In the genomic region with DNA sequence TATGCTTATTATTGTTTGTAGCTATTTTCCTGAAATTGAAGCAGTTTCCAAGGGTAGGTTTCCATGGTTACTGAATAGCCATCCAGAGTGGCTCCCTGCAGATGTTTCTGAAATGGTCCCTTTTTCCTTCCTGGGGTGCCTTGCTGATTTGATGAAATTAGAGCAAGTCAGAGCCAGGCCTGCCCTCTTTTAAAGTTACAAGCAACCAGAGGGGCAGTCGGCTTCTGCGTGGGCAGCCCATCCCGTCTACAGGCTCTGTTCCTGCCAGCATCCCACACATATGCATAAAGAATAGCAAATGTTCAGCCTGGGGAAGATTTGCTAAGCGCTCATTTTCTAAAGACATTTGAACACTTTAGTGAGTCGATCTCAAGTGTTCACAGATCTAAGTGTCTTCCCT, we compare ENCODE assay signal across 10 cellular contexts.
DNase-seq lines count a peak whose midpoint lies in the region; ATAC-seq and TF ChIP-seq lines count a peak whose summit lies in the region.
"Had no signal": no experiment of that assay in that cellular context is flagged by ENCODE, and none has a peak within 500 bp of the region (broad histone marks: within the 10 kb centered on the region; RNA-seq: fewer than 3 reads in every experiment).

No MANE protein-coding gene starts in this region.

- peaks cover 18% of the 10 kb centered on the region for H3K4me1 Mint-ChIP-seq in T-helper 17 cell
- peaks cover 59% of the 10 kb centered on the region for H3K4me1 Mint-ChIP-seq in neural progenitor cell

- no peaks in the 10 kb centered on the region for H3K79me2 ChIP-seq in neural progenitor cell (ENCODE audit: low read depth)

- H3K4me2 ChIP-seq in neural progenitor cell = no peak overlapping the region
- H3K4me2 ChIP-seq: PC-9 had no signal

- WGBS in esophagus squamous epithelium, 2 donors = 64 to 67% methylated on average over 4 to 5 of the region's 5 CpGs
- WGBS in tibial nerve, 2 donors = 35 to 49% methylated on average over 5 of the region's 5 CpGs
- 82 to 87% methylated on average over 5 of the region's 5 CpGs for WGBS in thyroid gland, 2 donors

- H3K27me3 ChIP-seq in esophagus squamous epithelium (no peaks in the 10 kb centered on the region), neural progenitor cell (no peaks in the 10 kb centered on the region), tibial nerve (no peaks in the 10 kb centered on the region), thyroid gland (no peaks in the 10 kb centered on the region)

- H3K9me3 Mint-ChIP-seq in neural progenitor cell = no peaks in the 10 kb centered on the region

- DNase-seq in T-helper 17 cell (no peak), esophagus squamous epithelium (lab: John Stamatoyannopoulos, UW) (no peak), neural progenitor cell (ENCODE audit: low spot score) (no peak), tibial nerve (ENCODE audit: low spot score in 2 of 2) (no peak), NCI-H1092 (lab: John Stamatoyannopoulos, UW) (no peak), mucosa of descending colon (no peak), thyroid gland (no peak)
- DNase-seq: DMS79, NCI-H187, PC-9 had no signal

- no peak overlapping the region for H2AFZ ChIP-seq in neural progenitor cell (replicated peaks)
- H2AFZ ChIP-seq: PC-9 had no signal

- H3K27ac ChIP-seq in esophagus squamous epithelium (peak overlapping the region in 3 of 4 donors; percentile 56 to 57 (median 57)), neural progenitor cell (no peak overlapping the region), tibial nerve (peak overlapping the region in 3 of 4 donors; percentile 38 to 71 (median 66)), thyroid gland (no peak overlapping the region)
- H3K27ac ChIP-seq: PC-9 had no signal

- no peak for TF ChIP-seq EP300 in tibial nerve (IDR thresholded peaks at IDR 0.05)

- H4K20me1 ChIP-seq in neural progenitor cell (ENCODE audit: low read depth) = no peaks in the 10 kb centered on the region

- H3K4me3 ChIP-seq in esophagus squamous epithelium (no peak overlapping the region), neural progenitor cell (no peak overlapping the region), tibial nerve (no peak overlapping the region), mucosa of descending colon (no peak overlapping the region), thyroid gland (replicated peaks in 1 of 3) (no peak overlapping the region)
- H3K4me3 ChIP-seq: PC-9 had no signal

- H3K9me3 ChIP-seq in T-helper 17 cell (ENCODE audit: control insufficient read depth, low read length, poor library complexity, severe bottlenecking) (no peaks in the 10 kb centered on the region), esophagus squamous epithelium (no peaks in the 10 kb centered on the region), neural progenitor cell (ENCODE audit: low read depth) (no peaks in the 10 kb centered on the region), tibial nerve (no peaks in the 10 kb centered on the region), mucosa of descending colon (no peaks in the 10 kb centered on the region), thyroid gland (no peaks in the 10 kb centered on the region)

- intact Hi-C loops in esophagus squamous epithelium (cut with DNase I) (no loop called here), mucosa of descending colon (cut with DNase I, micrococcal nuclease) (no loop called here), thyroid gland (cut with DNase I) (no loop called here)

- no peak for ATAC-seq in T-helper 17 cell
- ATAC-seq in mucosa of descending colon = no peak

- no peak for TF ChIP-seq CTCF in esophagus squamous epithelium (IDR thresholded peaks at IDR 0.05)
- TF ChIP-seq CTCF in neural progenitor cell (IDR thresholded peaks at IDR 0.05) = no peak
- no peak for TF ChIP-seq CTCF in tibial nerve (IDR thresholded peaks at IDR 0.05)
- no peak for TF ChIP-seq CTCF in mucosa of descending colon (IDR thresholded peaks at IDR 0.05)
- no peak for TF ChIP-seq CTCF in thyroid gland (IDR thresholded peaks at IDR 0.05)

- H3K27ac Mint-ChIP-seq in T-helper 17 cell (peak overlapping the region; percentile 57), neural progenitor cell (peak overlapping the region; percentile 21)

- no peak for TF ChIP-seq POLR2A in esophagus squamous epithelium (IDR thresholded peaks at IDR 0.05)
- no peak for TF ChIP-seq POLR2A in tibial nerve (IDR thresholded peaks at IDR 0.05)
- no peak for TF ChIP-seq POLR2A in thyroid gland (IDR thresholded peaks at IDR 0.05)

- H3K27me3 Mint-ChIP-seq in T-helper 17 cell (no peaks in the 10 kb centered on the region), neural progenitor cell (ENCODE audit: insufficient read depth, low read depth) (peaks cover 10% of the 10 kb centered on the region)

- H3K36me3 Mint-ChIP-seq in T-helper 17 cell (ENCODE audit: low read depth) = no peaks in the 10 kb centered on the region
- H3K36me3 Mint-ChIP-seq in neural progenitor cell = peaks cover 9% of the 10 kb centered on the region

- H3K4me3 Mint-ChIP-seq in T-helper 17 cell (no peak overlapping the region), neural progenitor cell (peak overlapping the region; percentile 25)

- peaks cover 8 to 78% (median 28%) of the 10 kb centered on the region in 3 donors for H3K4me1 ChIP-seq in esophagus squamous epithelium
- peaks cover 21% of the 10 kb centered on the region for H3K4me1 ChIP-seq in neural progenitor cell
- H3K4me1 ChIP-seq in tibial nerve = peaks cover 3 to 99% (median 55%) of the 10 kb centered on the region in 4 donors
- peaks cover 24% of the 10 kb centered on the region for H3K4me1 ChIP-seq in mucosa of descending colon (ENCODE audit: low read depth)
- peaks cover 20 to 30% of the 10 kb centered on the region in 2 donors for H3K4me1 ChIP-seq in thyroid gland

- no peaks in the 10 kb centered on the region for H3F3A ChIP-seq in neural progenitor cell (ENCODE audit: low read depth)

- H3K9ac ChIP-seq in neural progenitor cell = no peak overlapping the region

- peaks cover 0 to 57% (median 0%) of the 10 kb centered on the region in 3 donors for H3K36me3 ChIP-seq in esophagus squamous epithelium
- no peaks in the 10 kb centered on the region for H3K36me3 ChIP-seq in neural progenitor cell
- H3K36me3 ChIP-seq in tibial nerve = peaks cover 0 to 12% (median 0%) of the 10 kb centered on the region in 3 donors
- H3K36me3 ChIP-seq in mucosa of descending colon (ENCODE audit: low read depth) = no peaks in the 10 kb centered on the region
- peaks cover 4 to 8% of the 10 kb centered on the region in 2 donors for H3K36me3 ChIP-seq in thyroid gland

Comparison
In these comparisons a context has a peak if more than half of its experiments do, and no peak if none do; other contexts are left out.
1. H3K27ac ChIP-seq: peak in esophagus squamous epithelium (3 of 4) and tibial nerve (3 of 4); none in neural progenitor cell (single experiment) and thyroid gland (0 of 3).